Comparison of ENCODE assay signal across 23 cellular contexts in the genomic region with DNA sequence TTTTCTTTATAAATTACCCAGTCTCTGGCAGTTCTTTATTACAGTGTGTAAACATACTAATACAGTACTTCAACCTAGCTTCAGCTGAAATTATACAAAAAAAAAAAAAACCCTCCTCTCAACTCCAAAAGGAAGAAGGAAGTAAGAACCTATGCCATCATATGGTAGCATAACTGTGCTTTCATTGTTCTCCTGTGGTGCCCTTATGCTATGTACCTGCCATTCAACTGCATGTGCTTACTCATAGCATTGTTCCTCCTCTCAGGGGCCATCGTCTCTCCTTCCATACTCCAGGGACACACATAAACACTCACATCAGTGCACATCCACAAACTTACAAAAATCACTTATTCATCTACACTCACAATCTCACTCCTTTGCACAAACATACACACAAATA.
DNase-seq lines count a peak whose midpoint lies in the region; ATAC-seq and TF ChIP-seq lines count a peak whose summit lies in the region.
"Had no signal": no experiment of that assay in that cellular context is flagged by ENCODE, and none has a peak within 500 bp of the region (broad histone marks: within the 10 kb centered on the region; RNA-seq: fewer than 3 reads in every experiment).

No MANE protein-coding gene starts in this region.

- H2BK5ac ChIP-seq in neuronal stem cell (ENCODE audit: low read length) = no peak overlapping the region

- no peak overlapping the region for H4K91ac ChIP-seq in neuronal stem cell (ENCODE audit: low read depth, low read length, poor library complexity)

- no peak for TF ChIP-seq CTCF in VCaP (conservative IDR thresholded peaks at IDR 0.05)

- no peaks in the 10 kb centered on the region for H3K4me1 ChIP-seq in neuronal stem cell (ENCODE audit: control insufficient read depth in 2 of 2, insufficient read depth in 1 of 2, low read depth in 1 of 2, low read length in 2 of 2)
- H3K4me1 ChIP-seq: A549; BLaER1 treated with 17β-estradiol and CSF1 and Interleukin-3, amounts not matched to agents 10 nM and 100 nM; Caco-2 had no signal

- H3K9me3 ChIP-seq in neuronal stem cell (replicated peaks in 1 of 2; ENCODE audit: control insufficient read depth in 2 of 2, insufficient read depth in 1 of 2, low read depth in 1 of 2, low read length in 2 of 2) = peaks cover 3 to 4% of the 10 kb centered on the region in 2 donors
- H3K9me3 ChIP-seq: A549, Caco-2 had no signal

- no peak overlapping the region for H3K4me2 ChIP-seq in neuronal stem cell (ENCODE audit: insufficient read depth, low read length, poor library complexity, severe bottlenecking)
- H3K4me2 ChIP-seq: A549; BLaER1 treated with 17β-estradiol and CSF1 and Interleukin-3, amounts not matched to agents 10 nM and 100 nM had no signal

- H2BK12ac ChIP-seq in neuronal stem cell (ENCODE audit: low read length) = no peak overlapping the region

- peak; percentile 81 for ATAC-seq in left colon
- ATAC-seq in HG03039 (IDR thresholded peaks at IDR 0.05; ENCODE audit: unreplicated experiment) = no peak
- ATAC-seq: A549; CD8-positive, alpha-beta T cell; GM12878 had no signal

- no peak overlapping the region for H3K18ac ChIP-seq in neuronal stem cell (ENCODE audit: low read length)

- no peak overlapping the region for H4K8ac ChIP-seq in neuronal stem cell (ENCODE audit: low read depth, low read length)

- H3K4me3 ChIP-seq in neuronal stem cell (ENCODE audit: low read length in 2 of 2) = peak overlapping the region in 1 of 2 donors; percentile 69
- H3K4me3 ChIP-seq: A549; BLaER1 treated with 17β-estradiol and CSF1 and Interleukin-3, amounts not matched to agents 10 nM and 100 nM; GM12878 had no signal

- no peak overlapping the region for H2AK5ac ChIP-seq in neuronal stem cell (ENCODE audit: low read depth, low read length)

- peak overlapping the region; percentile 35 for H3K9ac ChIP-seq in neuronal stem cell (ENCODE audit: low read depth, low read length, poor library complexity)
- H3K9ac ChIP-seq: BLaER1 treated with 17β-estradiol and CSF1 and Interleukin-3, amounts not matched to agents 10 nM and 100 nM had no signal

- H2AFZ ChIP-seq in neuronal stem cell (ENCODE audit: low read length) = no peak overlapping the region

- peak overlapping the region; percentile 10; the same call in 1 of the 2 replicates for H3K27ac ChIP-seq in VCaP
- H3K27ac ChIP-seq in neuronal stem cell (replicated peaks; ENCODE audit: low read length) = no peak overlapping the region
- H3K27ac ChIP-seq: 22Rv1; A549; BLaER1 treated with 17β-estradiol and CSF1 and Interleukin-3, amounts not matched to agents 10 nM and 100 nM; C4-2B had no signal

- WGBS in neuronal stem cell (ENCODE audit: extremely low coverage in 2 of 2, insufficient read length in 2 of 2, insufficient replicate concordance in 1 of 2), 2 donors = no CpG with 5 or more reads among the region's 1 CpG

- H3K14ac ChIP-seq in neuronal stem cell (ENCODE audit: low read length) = no peak overlapping the region

- DNase-seq in DMS53 (lab: John Stamatoyannopoulos, UW) (peak; percentile 8), DMS53 treated with DMSO at 0.1 percent for 48 hours (lab: John Stamatoyannopoulos, UW; ENCODE audit: unreplicated experiment) (no peak), left colon (no peak), neuronal stem cell (ENCODE audit: low spot score) (no peak), GOT3 (lab: John Stamatoyannopoulos, UW) (no peak), iPS-NIHi7 (ENCODE audit: extremely low spot score) (no peak)
- DNase-seq: AML-193; Caco-2; CD4-positive, alpha-beta T cell; CD8-positive, alpha-beta T cell; DMS 273 treated with DMSO at 0.1 percent for 48 hours; DMS153; DMS79; DND-41; EL; GDM1 had no signal

- no peaks in the 10 kb centered on the region for H3K27me3 ChIP-seq in neuronal stem cell (ENCODE audit: control insufficient read depth in 3 of 3, insufficient read depth in 3 of 3, low read depth in 1 of 3, low read length in 3 of 3)
- H3K27me3 ChIP-seq: BLaER1 treated with 17β-estradiol and CSF1 and Interleukin-3, amounts not matched to agents 10 nM and 100 nM had no signal

- H3K36me3 ChIP-seq in neuronal stem cell (replicated peaks in 1 of 2; ENCODE audit: control insufficient read depth in 2 of 2, insufficient read depth in 2 of 2, low read length in 2 of 2) = no peaks in the 10 kb centered on the region
- H3K36me3 ChIP-seq: BLaER1 treated with 17β-estradiol and CSF1 and Interleukin-3, amounts not matched to agents 10 nM and 100 nM had no signal

- no peak overlapping the region for H2BK120ac ChIP-seq in neuronal stem cell (ENCODE audit: low read depth, low read length)

- intact Hi-C loops in left colon (cut with DNase I, micrococcal nuclease) = no loop called here

- H2BK15ac ChIP-seq in neuronal stem cell (ENCODE audit: low read length) = no peak overlapping the region

- no peaks in the 10 kb centered on the region for H3K79me1 ChIP-seq in neuronal stem cell (ENCODE audit: low read depth, low read length)

- no peak overlapping the region for H3K4ac ChIP-seq in neuronal stem cell (ENCODE audit: low read length)

- H3K23ac ChIP-seq in neuronal stem cell (ENCODE audit: low read depth, low read length, poor library complexity) = no peak overlapping the region
